Comparison of ENCODE assay signal across 2 cellular contexts in genomic region chr21:36478207-36478701, GRCh38.
TF ChIP-seq lines count a peak whose summit lies in the region.

No MANE protein-coding gene starts in this region.

TF ChIP-seq in IMR-90, 13 proteins besides CTCF, POLR2A, EP300 and RAD21:
- TF ChIP-seq RFX5 (IDR thresholded peaks at IDR 0.05; ENCODE audit: low read depth, low read length) (no peak), RCOR1 (IDR thresholded peaks at IDR 0.05; ENCODE audit: insufficient replicate concordance, low read length) (peak; percentile 98), BHLHE40 (IDR thresholded peaks at IDR 0.05; ENCODE audit: low read depth, low read length) (no peak), CHD1 (IDR thresholded peaks at IDR 0.05; ENCODE audit: low read depth, low read length) (no peak), FOS (IDR thresholded peaks at IDR 0.05; ENCODE audit: low read depth, low read length) (peak; percentile 75), NFE2L2 (IDR thresholded peaks at IDR 0.05; ENCODE audit: low read depth, low read length) (no peak), ELK1 (IDR thresholded peaks at IDR 0.05; ENCODE audit: borderline replicate concordance, low read depth, low read length) (no peak), CEBPB (IDR thresholded peaks at IDR 0.05; ENCODE audit: low read depth, low read length) (0 out of 2 replicates have a peak, but pooled peaks have one; percentile 24), MAFK (IDR thresholded peaks at IDR 0.05; ENCODE audit: low read depth, low read length) (no peak), SMC3 (IDR thresholded peaks at IDR 0.05; ENCODE audit: low read depth, low read length) (no peak), MXI1 (IDR thresholded peaks at IDR 0.05; ENCODE audit: borderline replicate concordance, low read depth, low read length) (no peak), MAZ (IDR thresholded peaks at IDR 0.05; ENCODE audit: borderline replicate concordance, low read depth, low read length) (peak; percentile 23; the same call in 1 of the 2 replicates)
- TF ChIP-seq, protein P1, sequence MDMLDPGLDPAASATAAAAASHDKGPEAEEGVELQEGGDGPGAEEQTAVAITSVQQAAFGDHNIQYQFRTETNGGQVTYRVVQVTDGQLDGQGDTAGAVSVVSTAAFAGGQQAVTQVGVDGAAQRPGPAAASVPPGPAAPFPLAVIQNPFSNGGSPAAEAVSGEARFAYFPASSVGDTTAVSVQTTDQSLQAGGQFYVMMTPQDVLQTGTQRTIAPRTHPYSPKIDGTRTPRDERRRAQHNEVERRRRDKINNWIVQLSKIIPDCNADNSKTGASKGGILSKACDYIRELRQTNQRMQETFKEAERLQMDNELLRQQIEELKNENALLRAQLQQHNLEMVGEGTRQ (IDR thresholded peaks at IDR 0.05; ENCODE audit: low read depth, low read length), result no peak
TF ChIP-seq in IMR-90: peak in this region for 4.

TF ChIP-seq in H1, 55 proteins besides CTCF, POLR2A, EP300 and RAD21:
- TF ChIP-seq, protein P2, sequence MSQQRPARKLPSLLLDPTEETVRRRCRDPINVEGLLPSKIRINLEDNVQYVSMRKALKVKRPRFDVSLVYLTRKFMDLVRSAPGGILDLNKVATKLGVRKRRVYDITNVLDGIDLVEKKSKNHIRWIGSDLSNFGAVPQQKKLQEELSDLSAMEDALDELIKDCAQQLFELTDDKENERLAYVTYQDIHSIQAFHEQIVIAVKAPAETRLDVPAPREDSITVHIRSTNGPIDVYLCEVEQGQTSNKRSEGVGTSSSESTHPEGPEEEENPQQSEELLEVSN (IDR thresholded peaks at IDR 0.05), result no peak
- TF ChIP-seq BCL11A (IDR thresholded peaks at IDR 0.05; ENCODE audit: low read depth in 2 of 2, low read length in 2 of 2), result no peak
- TF ChIP-seq JUN (IDR thresholded peaks at IDR 0.05; ENCODE audit: low read depth, low read length), result no peak
- TF ChIP-seq SAP30 (IDR thresholded peaks at IDR 0.05; ENCODE audit: insufficient read depth, insufficient replicate concordance, low read length), result no peak
- no peak for TF ChIP-seq POLR2AphosphoS5 (IDR thresholded peaks at IDR 0.05; ENCODE audit: low read depth, low read length)
- TF ChIP-seq SIN3A (conservative IDR thresholded peaks at IDR 0.05 in 1 of 2, IDR thresholded peaks at IDR 0.05 in 1 of 2; ENCODE audit: low read depth in 1 of 2, low read length in 2 of 2), result no peak
